Comparison of ENCODE assay signal across 8 cellular contexts in genomic region chr7:80918406-80918805, GRCh38. TPM values are rescaled to one million over a fixed set of nuclear protein-coding genes. Genes with fewer than 3 reads are reported as not detected.
DNase-seq lines count a peak whose midpoint lies in the region; ATAC-seq and TF ChIP-seq lines count a peak whose summit lies in the region.

No MANE protein-coding gene starts in this region.

- POLR2A ChIA-PET in OCI-LY7 (lab: Charles Lee) = interaction anchor here (0.7 kb wide), 1 partner anchor 1948 kb away, joined by 5 read pairs; no protein-coding TSS in a partner anchor

- no peaks in the 10 kb centered on the region for H3K79me2 ChIP-seq in OCI-LY7 (ENCODE audit: insufficient read depth, low read depth, low read length)

- H3K9me2 ChIP-seq in OCI-LY7 (ENCODE audit: insufficient read depth, low read length) = no peaks in the 10 kb centered on the region; the same call in 1 of the 2 replicates

- TF ChIP-seq CTCF in 22Rv1 (IDR thresholded peaks at IDR 0.05) = no peak
- TF ChIP-seq CTCF in OCI-LY7 (conservative IDR thresholded peaks at IDR 0.05; ENCODE audit: low read length) = no peak

- ATAC-seq in GM19463 (IDR thresholded peaks at IDR 0.05; ENCODE audit: unreplicated experiment) = peak; percentile 54

- H3K9ac ChIP-seq in duodenal mucosa (ENCODE audit: low read depth in 1 of 2, low read length in 2 of 2) (peak overlapping the region; percentile 65 to 83), mucosa of rectum (ENCODE audit: low read depth in 1 of 2, low read length in 2 of 2) (peak overlapping the region; percentile 60 to 74)

- CTCF ChIA-PET in OCI-LY7 (lab: Charles Lee; ENCODE audit: unreplicated experiment) = no interaction called here

- DNase-seq in NCI-H82 (lab: John Stamatoyannopoulos, UW) (peak; percentile 53), OCI-LY7 (ENCODE audit: low spot score) (no peak), retina (no peak), globus pallidus (ENCODE audit: low spot score) (no peak)

- BruUV-seq in OCI-LY7 (replicated peaks; lab: Mats Ljungman, UMichigan) = no TSS peak

- no peak overlapping the region for H2AFZ ChIP-seq in OCI-LY7 (ENCODE audit: low read length)

- peak overlapping the region; percentile 64 to 90 for H3K4me3 ChIP-seq in duodenal mucosa (ENCODE audit: low read depth in 1 of 2, low read length in 2 of 2)
- peak overlapping the region; percentile 63 to 82 for H3K4me3 ChIP-seq in mucosa of rectum (ENCODE audit: low read length in 2 of 2)
- no peak overlapping the region for H3K4me3 ChIP-seq in OCI-LY7 (ENCODE audit: low read depth, low read length, poor library complexity, severe bottlenecking)

- no peaks in the 10 kb centered on the region for H4K20me1 ChIP-seq in OCI-LY7 (ENCODE audit: insufficient read depth, low read length)

- intact Hi-C loops in OCI-LY7 (cut with micrococcal nuclease; ENCODE audit: unreplicated experiment) = no loop called here

- H3K27ac ChIP-seq in 22Rv1 (peak overlapping the region; percentile 89), duodenal mucosa (ENCODE audit: low read depth, low read length) (peak overlapping the region; percentile 49), mucosa of rectum (ENCODE audit: low read depth in 2 of 2, low read length in 2 of 2) (peak overlapping the region; percentile 75 to 79), OCI-LY7 (ENCODE audit: low read depth, low read length, poor library complexity, severe bottlenecking) (no peak overlapping the region)

- H3K36me3 ChIP-seq in duodenal mucosa (ENCODE audit: control insufficient read depth in 1 of 2, insufficient read depth in 2 of 2, low read length in 2 of 2) = no peaks in the 10 kb centered on the region
- H3K36me3 ChIP-seq in mucosa of rectum (ENCODE audit: control insufficient read depth in 2 of 2, insufficient read depth in 2 of 2, low read length in 2 of 2) = no peaks in the 10 kb centered on the region
- H3K36me3 ChIP-seq in OCI-LY7 (ENCODE audit: insufficient read depth, low read length) = no peaks in the 10 kb centered on the region

- H3K4me1 ChIP-seq in duodenal mucosa (ENCODE audit: control insufficient read depth in 1 of 2, insufficient read depth in 2 of 2, low read length in 2 of 2) (peaks cover 4 to 33% of the 10 kb centered on the region in 2 donors), mucosa of rectum (ENCODE audit: control insufficient read depth in 2 of 2, insufficient read depth in 2 of 2, low read length in 2 of 2) (peaks cover 17 to 19% of the 10 kb centered on the region in 2 donors), OCI-LY7 (ENCODE audit: insufficient read depth, low read length, poor library complexity, severe bottlenecking) (no peaks in the 10 kb centered on the region)

- H3K9me3 ChIP-seq in duodenal mucosa (ENCODE audit: control insufficient read depth in 1 of 2, low read length in 2 of 2) = no peaks in the 10 kb centered on the region
- H3K9me3 ChIP-seq in mucosa of rectum (ENCODE audit: control insufficient read depth in 2 of 2, low read length in 2 of 2) = no peaks in the 10 kb centered on the region
- H3K9me3 ChIP-seq in OCI-LY7 (ENCODE audit: low read length) = no peaks in the 10 kb centered on the region

- no peak overlapping the region for H3K4me2 ChIP-seq in OCI-LY7 (ENCODE audit: low read length)

- no peaks in the 10 kb centered on the region for H3K27me3 ChIP-seq in duodenal mucosa (ENCODE audit: control insufficient read depth in 1 of 2, insufficient read depth in 2 of 2, low read length in 2 of 2)
- H3K27me3 ChIP-seq in mucosa of rectum (ENCODE audit: control insufficient read depth in 2 of 2, insufficient read depth in 2 of 2, low read length in 2 of 2) = no peaks in the 10 kb centered on the region

RNA-seq across cellular contexts. Expression of gene SEMA3C, which starts 0.4 kb away (rescaled TPM):
- not detected in 2 replicates for total RNA-seq in OCI-LY7 (2014; rRNA removed; shearing (Covaris generic))
- total RNA-seq in OCI-LY7 (2022) = not detected in 2 replicates
